In the genomic region with DNA sequence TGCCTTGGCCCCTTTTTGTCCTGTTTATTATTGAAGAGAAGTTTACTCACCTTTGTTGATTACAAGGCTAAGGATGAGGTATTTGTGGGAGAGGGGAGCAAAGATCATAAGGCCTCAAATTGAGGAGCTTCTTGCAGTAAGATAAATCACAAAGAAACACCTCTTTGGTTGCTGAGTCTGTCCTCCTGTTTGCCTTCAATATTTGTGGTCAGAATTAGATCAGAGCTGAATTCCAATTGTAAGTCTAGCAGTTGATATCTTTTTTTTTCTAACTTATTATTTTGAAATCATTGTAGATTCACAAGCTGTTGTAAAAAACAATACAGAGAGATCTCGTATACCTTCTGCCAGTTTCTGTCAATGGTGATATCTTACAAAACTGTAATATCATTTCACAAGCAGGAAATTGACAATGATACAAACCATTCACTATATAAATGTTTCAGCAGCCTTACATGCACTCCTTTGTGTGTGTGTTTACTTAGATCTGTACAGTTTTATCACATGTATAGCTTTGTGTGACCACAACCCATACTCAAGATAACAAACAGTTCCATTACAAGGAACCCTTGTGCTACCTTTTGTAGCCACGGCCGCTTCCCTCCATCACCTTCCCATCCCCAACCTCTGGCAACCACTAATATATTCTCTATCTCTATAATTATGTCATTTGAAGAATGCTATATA, we compare ENCODE assay signal across 1 cellular context.
TF ChIP-seq lines count a peak whose summit lies in the region.

No MANE protein-coding gene starts in this region.

TF ChIP-seq in WTC11, 78 proteins besides CTCF, POLR2A, EP300 and RAD21 (continued from another document):
- TF ChIP-seq ZNF138 (CRISPR knock-in tag; conservative IDR thresholded peaks at IDR 0.05): no peak
- no peak for TF ChIP-seq PRDM15 (CRISPR knock-in tag; IDR thresholded peaks at IDR 0.05)
- no peak for TF ChIP-seq NR3C1 (CRISPR knock-in tag; conservative IDR thresholded peaks at IDR 0.05; ENCODE audit: low read depth)
- no peak for TF ChIP-seq FOXP1 (CRISPR knock-in tag; IDR thresholded peaks at IDR 0.05; ENCODE audit: borderline replicate concordance)
- TF ChIP-seq ATF6 (CRISPR knock-in tag; IDR thresholded peaks at IDR 0.05): no peak
- TF ChIP-seq CREM (CRISPR knock-in tag; IDR thresholded peaks at IDR 0.05): no peak
- no peak for TF ChIP-seq MYBL2 (CRISPR knock-in tag; IDR thresholded peaks at IDR 0.05)
- TF ChIP-seq, protein P1, sequence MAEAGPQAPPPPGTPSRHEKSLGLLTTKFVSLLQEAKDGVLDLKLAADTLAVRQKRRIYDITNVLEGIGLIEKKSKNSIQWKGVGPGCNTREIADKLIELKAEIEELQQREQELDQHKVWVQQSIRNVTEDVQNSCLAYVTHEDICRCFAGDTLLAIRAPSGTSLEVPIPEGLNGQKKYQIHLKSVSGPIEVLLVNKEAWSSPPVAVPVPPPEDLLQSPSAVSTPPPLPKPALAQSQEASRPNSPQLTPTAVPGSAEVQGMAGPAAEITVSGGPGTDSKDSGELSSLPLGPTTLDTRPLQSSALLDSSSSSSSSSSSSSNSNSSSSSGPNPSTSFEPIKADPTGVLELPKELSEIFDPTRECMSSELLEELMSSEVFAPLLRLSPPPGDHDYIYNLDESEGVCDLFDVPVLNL (CRISPR knock-in tag; IDR thresholded peaks at IDR 0.05; ENCODE audit: borderline replicate concordance, low read depth): no peak
- TF ChIP-seq USF1 (CRISPR knock-in tag; IDR thresholded peaks at IDR 0.05): no peak
- no peak for TF ChIP-seq TP53 (CRISPR knock-in tag; IDR thresholded peaks at IDR 0.05)
- no peak for TF ChIP-seq ZMAT4 (CRISPR knock-in tag; IDR thresholded peaks at IDR 0.05)
- no peak for TF ChIP-seq CREB1 (CRISPR knock-in tag; IDR thresholded peaks at IDR 0.05)
- TF ChIP-seq ATF3 (CRISPR knock-in tag; conservative IDR thresholded peaks at IDR 0.05): no peak
- no peak for TF ChIP-seq ERG (CRISPR knock-in tag; IDR thresholded peaks at IDR 0.05)
